21 cellular contexts compared by ENCODE assay signal in the genomic region with DNA sequence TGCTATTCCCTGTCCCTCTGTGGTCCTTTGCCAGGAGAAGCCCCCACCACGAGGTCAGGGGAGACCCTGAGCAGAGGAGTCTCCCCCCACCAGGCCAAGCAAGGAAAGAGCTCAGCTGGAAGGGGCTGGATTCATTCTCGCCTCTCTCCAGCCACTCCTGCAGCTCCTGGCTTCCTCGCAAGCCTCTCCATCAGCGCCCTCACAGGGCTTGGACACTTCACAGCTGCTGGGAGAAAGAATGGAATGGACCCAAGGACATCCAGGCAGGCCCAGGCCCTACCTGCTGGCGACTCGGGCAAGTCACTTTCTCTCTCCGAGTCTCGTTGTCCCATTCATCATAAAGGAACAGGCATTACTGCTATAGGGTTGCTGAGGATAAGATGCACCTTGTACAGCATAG. TPM values are rescaled to one million over a fixed set of nuclear protein-coding genes. Genes with fewer than 3 reads are reported as not detected.
A peak's percentile ranks its signal among the peaks of the same experiment; 100 is the strongest.
DNase-seq lines count a peak whose midpoint lies in the region; ATAC-seq, FAIRE-seq and TF ChIP-seq lines count a peak whose summit lies in the region.
"Had no signal": no experiment of that assay in that cellular context is flagged by ENCODE, and none has a peak within 500 bp of the region (broad histone marks: within the 10 kb centered on the region; RNA-seq: fewer than 3 reads in every experiment).

No MANE protein-coding gene starts in this region.

- no peak overlapping the region for H3K56ac ChIP-seq in IMR-90 (ENCODE audit: extremely low read depth, insufficient read depth, low read length)
- no peak overlapping the region for H3K56ac ChIP-seq in H1 (replicated peaks; ENCODE audit: insufficient read length, low read depth, low read length)

- H3K27me3 Mint-ChIP-seq in activated naive CD4-positive, alpha-beta T cell treated with anti-CD3 and anti-CD28 coated beads for 36 hours (ENCODE audit: low read depth): no peaks in the 10 kb centered on the region
- H3K27me3 Mint-ChIP-seq: CD4-positive, CD25-positive, alpha-beta regulatory T cell; stimulated activated memory B cell treated with anti-CD40 and anti-IgM and Interleukin-4, amounts not matched to agents 10 μg/mL and 1 μg/mL and 100 μg/mL, for 72 hours had no signal

- H2AK5ac ChIP-seq in IMR-90 (ENCODE audit: low read depth, low read length) (no peak overlapping the region), H1 (ENCODE audit: low read depth, low read length) (no peak overlapping the region)

- H3K23ac ChIP-seq in IMR-90 (ENCODE audit: low read depth, low read length): no peak overlapping the region
- no peak overlapping the region for H3K23ac ChIP-seq in H1 (ENCODE audit: insufficient read length)

- no TSS peak for BruUV-seq in IMR-90 (replicated peaks; lab: Mats Ljungman, UMichigan)

- POLR2A ChIA-PET in IMR-90 (lab: Charles Lee; ENCODE audit: unreplicated experiment): interaction anchor here (1.0 kb wide), 1 partner anchor 40 kb away, joined by 4 read pairs; no protein-coding TSS in a partner anchor
- POLR2A ChIA-PET in H1 (lab: Charles Lee; ENCODE audit: partially characterized antibody): interaction anchor here (0.8 to 2.1 kb wide), 6 partner anchors 11 to 43 kb away, joined by 3 to 11 read pairs (median 4); partner anchors contain the start of gene RBM28

- H2AFZ ChIP-seq in IMR-90 (replicated peaks; ENCODE audit: low read length, poor library complexity) (no peak overlapping the region), H1 (ENCODE audit: low read length) (0 out of 2 replicates have a peak overlapping the region, but pooled peaks have one; percentile 10), neuron (ENCODE audit: low read depth, low read length) (peak overlapping the region; percentile 29)

- H3K79me1 ChIP-seq in IMR-90 (ENCODE audit: low read depth in 1 of 2, low read length in 2 of 2) (no peaks in the 10 kb centered on the region), H1 (ENCODE audit: low read depth, low read length) (no peaks in the 10 kb centered on the region)

- no peak overlapping the region for H2BK120ac ChIP-seq in IMR-90 (ENCODE audit: low read depth, low read length)
- H2BK120ac ChIP-seq in H1 (replicated peaks; ENCODE audit: low read depth, low read length): no peak overlapping the region

- TF ChIP-seq EP300 in H1 (IDR thresholded peaks at IDR 0.05; ENCODE audit: borderline replicate concordance in 1 of 2, low read depth in 2 of 2, low read length in 2 of 2): no peak

- no peak for TF ChIP-seq POLR2A in IMR-90 (IDR thresholded peaks at IDR 0.05; ENCODE audit: low read depth, low read length)
- no peak for TF ChIP-seq POLR2A in H1 (IDR thresholded peaks at IDR 0.05; ENCODE audit: control extremely low read depth in 1 of 2, low read depth in 2 of 2, low read length in 2 of 2)

- ATAC-seq in IMR-90 (ENCODE audit: low read depth) (no peak; the same call in 1 of the 2 replicates), HG02571 (IDR thresholded peaks at IDR 0.05; ENCODE audit: unreplicated experiment) (no peak)

- TF ChIP-seq RAD21 in IMR-90 (IDR thresholded peaks at IDR 0.05; ENCODE audit: low read length) (no peak), H1 (IDR thresholded peaks at IDR 0.05 in 1 of 2, conservative IDR thresholded peaks at IDR 0.05 in 1 of 2; ENCODE audit: low read depth in 2 of 2, low read length in 2 of 2) (no peak)

- peaks cover under 1% of the 10 kb centered on the region for H3K36me3 Mint-ChIP-seq in activated naive CD4-positive, alpha-beta T cell treated with anti-CD3 and anti-CD28 coated beads for 36 hours (ENCODE audit: low read depth)
- H3K36me3 Mint-ChIP-seq: CD4-positive, CD25-positive, alpha-beta regulatory T cell; stimulated activated memory B cell treated with anti-CD40 and anti-IgM and Interleukin-4, amounts not matched to agents 10 μg/mL and 1 μg/mL and 100 μg/mL, for 72 hours had no signal

- H3K36me3 ChIP-seq in BE2C (peaks cover 8% of the 10 kb centered on the region), IMR-90 (ENCODE audit: control insufficient read depth, insufficient read depth, low read length) (peaks cover 6% of the 10 kb centered on the region; the same call in 1 of the 2 replicates), H1 (ENCODE audit: control insufficient read depth in 2 of 4, insufficient read depth in 4 of 4, low read length in 3 of 4) (no peaks in the 10 kb centered on the region), neuron (ENCODE audit: insufficient read depth, low read length) (no peaks in the 10 kb centered on the region)
- H3K36me3 ChIP-seq: cardiac muscle cell, uterus had no signal

- H3K27ac ChIP-seq in IMR-90 (ENCODE audit: insufficient read depth, low read length) (no peak overlapping the region), H1 (ENCODE audit: low read depth, low read length) (no peak overlapping the region)
- H3K27ac ChIP-seq: cardiac muscle cell, SK-N-MC, uterus had no signal

- H2AK9ac ChIP-seq in IMR-90 (replicated peaks; ENCODE audit: low read depth, low read length, poor library complexity): peak overlapping the region; percentile 79

- H3K18ac ChIP-seq in IMR-90 (ENCODE audit: low read depth, low read length) (no peak overlapping the region), H1 (ENCODE audit: extremely low read depth, low read length) (no peak overlapping the region)

- in situ Hi-C loops in IMR-90 (cut with MboI; ENCODE audit: low sequenced_read_pairs): no loop called here

- no peak overlapping the region for H3K9ac ChIP-seq in IMR-90 (ENCODE audit: low read depth, low read length)
- no peak overlapping the region for H3K9ac ChIP-seq in H1 (replicated peaks in 1 of 4; ENCODE audit: extremely low read depth in 1 of 4, low read depth in 3 of 4, low read length in 3 of 4)

- H2BK15ac ChIP-seq in IMR-90 (ENCODE audit: low read depth, low read length): no peak overlapping the region
- no peak overlapping the region for H2BK15ac ChIP-seq in H1 (ENCODE audit: low read length)

- H3K4me1 Mint-ChIP-seq in activated naive CD4-positive, alpha-beta T cell treated with anti-CD3 and anti-CD28 coated beads for 36 hours (ENCODE audit: low read depth): no peaks in the 10 kb centered on the region

- H3K9me1 ChIP-seq in IMR-90 (ENCODE audit: insufficient read depth, low read length): no peaks in the 10 kb centered on the region

- H3K14ac ChIP-seq in IMR-90 (replicated peaks; ENCODE audit: low read depth, low read length): no peak overlapping the region
- H3K14ac ChIP-seq in H1 (ENCODE audit: insufficient read length): no peak overlapping the region

- intact Hi-C loops in IMR-90 (cut with micrococcal nuclease): loop anchor here (1.0 kb wide), 1 partner anchor 40 kb away; no protein-coding TSS in a partner anchor
- intact Hi-C loops in activated naive CD4-positive, alpha-beta T cell treated with anti-CD3 and anti-CD28 coated beads for 36 hours (cut with micrococcal nuclease): loop anchor here (1.0 to 5.0 kb wide), 2 partner anchors 40 kb away; no protein-coding TSS in a partner anchor

- dilution Hi-C loops in IMR-90 (cut with HindIII; ENCODE audit: low sequenced_read_pairs, unreplicated experiment): no loop called here

- CTCF ChIA-PET in IMR-90 (lab: Yijun Ruan, JAX) (interaction anchor here (0.7 to 3.8 kb wide), 7 partner anchors 10 to 74 kb away, joined by 3 to 66 read pairs (median 4); partner anchors contain the start of genes IMPDH1 and RBM28), H1 (lab: Charles Lee; ENCODE audit: partially characterized antibody) (interaction anchor here (0.7 to 19.2 kb wide), 16 partner anchors 8 to 73 kb away, joined by 3 to 345 read pairs (median 10); partner anchors contain the start of genes IMPDH1, PRRT4 and RBM28)
- CTCF ChIA-PET in activated naive CD4-positive, alpha-beta T cell treated with anti-CD3 and anti-CD28 coated beads for 36 hours (lab: Charles Lee): interaction anchor here (0.6 to 11.9 kb wide), 24 partner anchors 10 to 1369 kb away, joined by 3 to 297 read pairs (median 6); partner anchors contain the start of gene RBM28

- H3K4ac ChIP-seq in IMR-90 (ENCODE audit: low read depth, low read length) (no peak overlapping the region), H1 (replicated peaks; ENCODE audit: insufficient read length, low read depth, low read length) (no peak overlapping the region)

- H4K5ac ChIP-seq in IMR-90 (ENCODE audit: low read depth, low read length) (no peak overlapping the region), H1 (ENCODE audit: insufficient read length, low read depth, low read length) (no peak overlapping the region)

- no peaks in the 10 kb centered on the region for H3K27me3 ChIP-seq in BE2C
- H3K27me3 ChIP-seq in IMR-90 (ENCODE audit: control insufficient read depth, insufficient read depth, low read length): peaks cover 36% of the 10 kb centered on the region
- peaks cover 0 to 6% (median 0%) of the 10 kb centered on the region in 4 experiments; a peak in 2 of 7 replicates for H3K27me3 ChIP-seq in H1 (replicated peaks in 1 of 4; ENCODE audit: control insufficient read depth in 3 of 4, extremely low read depth in 1 of 4, insufficient read depth in 3 of 4, low read length in 3 of 4)
- H3K27me3 ChIP-seq in neuron (ENCODE audit: insufficient read depth, low read length): peaks cover 2% of the 10 kb centered on the region
- H3K27me3 ChIP-seq: cardiac muscle cell, uterus had no signal

- no peaks in the 10 kb centered on the region for H3K79me2 ChIP-seq in H1 (ENCODE audit: control insufficient read depth in 1 of 2, insufficient read depth in 2 of 2, low read length in 2 of 2)

- no peak overlapping the region for H2BK5ac ChIP-seq in IMR-90 (ENCODE audit: low read depth, low read length, poor library complexity, severe bottlenecking)
- no peak overlapping the region for H2BK5ac ChIP-seq in H1 (ENCODE audit: low read depth, low read length)

- H4K91ac ChIP-seq in IMR-90 (ENCODE audit: insufficient read depth, low read depth, low read length) (no peak overlapping the region), H1 (replicated peaks; ENCODE audit: insufficient read length, low read length) (no peak overlapping the region)

- H2BK12ac ChIP-seq in H1 (ENCODE audit: low read depth, low read length): no peak overlapping the region; the same call in 1 of the 2 replicates

- H4K8ac ChIP-seq in IMR-90 (ENCODE audit: low read depth in 2 of 2, low read length in 2 of 2): no peak overlapping the region
- no peak overlapping the region for H4K8ac ChIP-seq in H1 (ENCODE audit: extremely low read depth, insufficient read depth, low read length)

- H3K4me1 ChIP-seq in BE2C (peaks cover 32% of the 10 kb centered on the region), IMR-90 (ENCODE audit: control insufficient read depth, insufficient read depth, low read length) (no peaks in the 10 kb centered on the region), H1 (replicated peaks in 1 of 4; ENCODE audit: control insufficient read depth in 3 of 4, insufficient read depth in 4 of 4, low read length in 3 of 4) (peaks cover 0 to 15% (median 13%) of the 10 kb centered on the region in 4 experiments; a peak in 6 of 7 replicates), neuron (ENCODE audit: insufficient read depth, low read length) (peaks cover 26% of the 10 kb centered on the region)
- H3K4me1 ChIP-seq: uterus had no signal

- H3K9me3 ChIP-seq in BE2C: no peaks in the 10 kb centered on the region
- no peaks in the 10 kb centered on the region for H3K9me3 ChIP-seq in IMR-90 (ENCODE audit: control insufficient read depth, insufficient read depth, low read length)
- no peaks in the 10 kb centered on the region for H3K9me3 ChIP-seq in H1 (ENCODE audit: insufficient read depth in 2 of 2, low read depth in 1 of 2, low read length in 1 of 2)
- H3K9me3 ChIP-seq in neuron (ENCODE audit: low read length): no peaks in the 10 kb centered on the region
- H3K9me3 ChIP-seq: uterus had no signal

- H2BK20ac ChIP-seq in IMR-90 (ENCODE audit: low read depth, low read length) (no peak overlapping the region), H1 (ENCODE audit: low read length) (no peak overlapping the region; the same call in 1 of the 2 replicates)

- no peak for FAIRE-seq in H1 (lab: Jason Lieb, UNC)
- FAIRE-seq: endometrium, RCC 7860 had no signal

- no peak overlapping the region for H3K4me3 Mint-ChIP-seq in activated naive CD4-positive, alpha-beta T cell treated with anti-CD3 and anti-CD28 coated beads for 36 hours
- H3K4me3 Mint-ChIP-seq: activated T-cell treated with anti-CD3 and anti-CD28 coated beads, Interleukin-2, amount 50 U/mL, for 72 hours; CD4-positive, CD25-positive, alpha-beta regulatory T cell; stimulated activated memory B cell treated with anti-CD40 and anti-IgM and Interleukin-4, amounts not matched to agents 10 μg/mL and 1 μg/mL and 100 μg/mL, for 72 hours had no signal

- WGBS in IMR-90 (ENCODE audit: extremely low coverage in 2 of 2, insufficient read length in 1 of 2), 2 experiments: 60% methylated on average over 4 of the region's 8 CpGs; no CpG with 5 or more reads in 1 of the 2 experiments
- WGBS in H1 (ENCODE audit: extremely low coverage in 1 of 2, insufficient coverage in 1 of 2, insufficient read length in 1 of 2, insufficient replicate concordance in 2 of 2, low coverage in 1 of 2, low lambda C conversion rate in 2 of 2, missing lambda C conversion rate in 1 of 2), 2 experiments: 68% methylated on average over 8 of the region's 8 CpGs; no CpG with 5 or more reads in 1 of the 2 experiments

- H4K20me1 ChIP-seq in IMR-90 (ENCODE audit: insufficient read depth, low read length): peaks cover 9% of the 10 kb centered on the region; the same call in 1 of the 2 replicates
- H4K20me1 ChIP-seq in H1 (replicated peaks in 1 of 2; ENCODE audit: control insufficient read depth in 1 of 2, insufficient read depth in 2 of 2, low read length in 2 of 2): no peaks in the 10 kb centered on the region

- H3K27ac Mint-ChIP-seq in activated naive CD4-positive, alpha-beta T cell treated with anti-CD3 and anti-CD28 coated beads for 36 hours: no peak overlapping the region
- H3K27ac Mint-ChIP-seq: activated T-cell treated with anti-CD3 and anti-CD28 coated beads, Interleukin-2, amount 50 U/mL, for 72 hours; CD4-positive, CD25-positive, alpha-beta regulatory T cell; stimulated activated memory B cell treated with anti-CD40 and anti-IgM and Interleukin-4, amounts not matched to agents 10 μg/mL and 1 μg/mL and 100 μg/mL, for 72 hours had no signal

- H3K23me2 ChIP-seq in H1 (ENCODE audit: low read depth, low read length): no peaks in the 10 kb centered on the region; the same call in 1 of the 2 replicates

- peak overlapping the region; percentile 54 for H3K4me3 ChIP-seq in BE2C (ENCODE audit: low read depth, low read length)
- no peak overlapping the region for H3K4me3 ChIP-seq in IMR-90 (ENCODE audit: insufficient read depth, low read depth, low read length)
- H3K4me3 ChIP-seq in H1 (ENCODE audit: extremely low read depth in 1 of 4, insufficient read depth in 2 of 4, low read depth in 3 of 4, low read length in 4 of 4): no peak overlapping the region; a peak in 1 of 8 replicates
- no peak overlapping the region for H3K4me3 ChIP-seq in neuron (ENCODE audit: low read length)
- H3K4me3 ChIP-seq: cardiac muscle cell, uterus had no signal

- no peak for DNase-seq in BE2C
- no peak for DNase-seq in IMR-90
- DNase-seq in H1 (ENCODE audit: low read depth in 1 of 2, low spot score in 2 of 2): no peak
- no peak for DNase-seq in stimulated activated CD4-positive, alpha-beta T cell treated with anti-CD3 and anti-CD28 coated beads, Interleukin-15, amount 100 ng/mL, for 24 hours
- no peak for DNase-seq in SIG-M5 (lab: John Stamatoyannopoulos, UW)
- DNase-seq in activated naive CD4-positive, alpha-beta T cell treated with anti-CD3 and anti-CD28 coated beads for 36 hours: no peak
- DNase-seq: NCI-H510A treated with DMSO at 0.1 percent for 48 hours had no signal

- H3K9me3 Mint-ChIP-seq in activated naive CD4-positive, alpha-beta T cell treated with anti-CD3 and anti-CD28 coated beads for 36 hours: no peaks in the 10 kb centered on the region
- H3K9me3 Mint-ChIP-seq: activated T-cell treated with anti-CD3 and anti-CD28 coated beads, Interleukin-2, amount 50 U/mL, for 72 hours; CD4-positive, CD25-positive, alpha-beta regulatory T cell; stimulated activated memory B cell treated with anti-CD40 and anti-IgM and Interleukin-4, amounts not matched to agents 10 μg/mL and 1 μg/mL and 100 μg/mL, for 72 hours had no signal

- TF ChIP-seq CTCF in BE2C (IDR thresholded peaks at IDR 0.05; ENCODE audit: low read depth, low read length): no peak
- no peak for TF ChIP-seq CTCF in IMR-90 (conservative IDR thresholded peaks at IDR 0.05; ENCODE audit: low read depth, low read length)
- TF ChIP-seq CTCF in H1 (IDR thresholded peaks at IDR 0.05; ENCODE audit: control extremely low read depth in 1 of 3, insufficient read depth in 1 of 3, low read depth in 1 of 3, low read length in 3 of 3): no peak

- H3K4me2 ChIP-seq in IMR-90 (ENCODE audit: low read depth, low read length): no peak overlapping the region
- H3K4me2 ChIP-seq in H1 (ENCODE audit: insufficient read depth in 1 of 2, low read depth in 2 of 2, low read length in 2 of 2): 0 out of 4 replicates have a peak overlapping the region, but pooled peaks of 1 of the 2 experiments have one; percentile 2

RNA-seq across cellular contexts. Expression of gene IMPDH1, which starts 22.6 kb away (rescaled TPM):
- polyA plus RNA-seq in BE2C (2012; ENCODE audit: insufficient read depth, insufficient read length, low read depth): 265 TPM
- total RNA-seq in IMR-90 (2012; rRNA removed): 45.3 and 49.5 TPM in 2 replicates
- polyA plus RNA-seq in IMR-90 (2012; rRNA removed) (69.3 and 72.0 TPM in 2 replicates), H1 (2011; rRNA removed) (45.8 and 65.7 TPM in 2 replicates)
- 76.2 and 79.9 TPM in 2 replicates for polyA plus RNA-seq in IMR-90 (2012; cell fraction: cytosol; rRNA removed)
- polyA plus RNA-seq in IMR-90 (2012; cell fraction: nucleus; rRNA removed; ENCODE audit: low replicate concordance): 87.3 and 216 TPM in 2 replicates
- 44.0 and 45.8 TPM in 2 replicates for total RNA-seq in H1 (2021; fragmentation: NEBNext Ultra II Directional; extraction: Animal tissue kit (Norgen Biotek cat#: 25700))
- polyA plus RNA-seq in H1 (2011; cell fraction: cytosol; rRNA removed): 43.6 TPM
- 114 TPM for polyA plus RNA-seq in H1 (2011; cell fraction: nucleus; rRNA removed)
- 25.6 to 53.4 TPM (median 41.9 TPM) in 4 replicates for polyA plus RNA-seq in H1 (2012, experiment 1 of 2)
- 34.0 TPM for polyA plus RNA-seq in H1 (2012, experiment 2 of 2)
- 24.3 TPM for polyA plus RNA-seq in H1 (2013, experiment 1 of 2)
- polyA plus RNA-seq in H1 (2013, experiment 2 of 2): 24.7 TPM
- 45.8 and 49.4 TPM in 2 replicates for polyA minus RNA-seq in H1 (2011; rRNA and poly(A)+ RNA removed)
- 24.7 TPM for polyA minus RNA-seq in H1 (2011; cell fraction: cytosol; rRNA and poly(A)+ RNA removed)
- polyA minus RNA-seq in H1 (2011; cell fraction: nucleus; rRNA and poly(A)+ RNA removed): 44.8 TPM
- total RNA-seq in activated naive CD4-positive, alpha-beta T cell treated with anti-CD3 and anti-CD28 coated beads for 36 hours: 10 to 100 TPM; 44.3 to 45.9 TPM

RNA-seq across cellular contexts. Expression of gene PRRT4, which starts 25.7 kb away (rescaled TPM):
- polyA plus RNA-seq in BE2C (2012; ENCODE audit: insufficient read depth, insufficient read length, low read depth): 252 TPM
- not detected in 2 replicates for total RNA-seq in IMR-90 (2012; rRNA removed)
- polyA plus RNA-seq in IMR-90 (2012; rRNA removed) (not detected in 2 replicates), H1 (2011; rRNA removed) (1.0 and 2.4 TPM in 2 replicates)
- 0.03 TPM in 1 of 2 replicates, not detected in the other for polyA plus RNA-seq in IMR-90 (2012; cell fraction: cytosol; rRNA removed)
- polyA plus RNA-seq in IMR-90 (2012; cell fraction: nucleus; rRNA removed; ENCODE audit: low replicate concordance): 0.03 and 0.08 TPM in 2 replicates
- 0.34 and 0.69 TPM in 2 replicates for total RNA-seq in H1 (2021; fragmentation: NEBNext Ultra II Directional; extraction: Animal tissue kit (Norgen Biotek cat#: 25700))
- polyA plus RNA-seq in H1 (2011; cell fraction: cytosol; rRNA removed): 0.85 TPM
- polyA plus RNA-seq in H1 (2011; cell fraction: nucleus; rRNA removed): 2.1 TPM
- 0.40 to 1.2 TPM (median 0.82 TPM) in 4 replicates for polyA plus RNA-seq in H1 (2012, experiment 1 of 2)
- polyA plus RNA-seq in H1 (2012, experiment 2 of 2): 0.54 TPM
- polyA plus RNA-seq in H1 (2013, experiment 1 of 2): 1.1 TPM
- polyA plus RNA-seq in H1 (2013, experiment 2 of 2): 1.2 TPM
- 0.47 TPM in 1 of 2 replicates, not detected in the other for polyA minus RNA-seq in H1 (2011; rRNA and poly(A)+ RNA removed)
- polyA minus RNA-seq in H1 (2011; cell fraction: cytosol; rRNA and poly(A)+ RNA removed): 1.2 TPM
- polyA minus RNA-seq in H1 (2011; cell fraction: nucleus; rRNA and poly(A)+ RNA removed): 2.0 TPM
- total RNA-seq in activated naive CD4-positive, alpha-beta T cell treated with anti-CD3 and anti-CD28 coated beads for 36 hours: under 1 TPM in 1 of 2 experiments, not detected in 1; 0.40 TPM
- total RNA-seq: HT-29, kidney epithelial cell, lung microvascular endothelial cell had no signal
- polyA plus RNA-seq: AG04450 had no signal

RNA-seq across cellular contexts. Expression of gene RBM28, which starts 43.5 kb away (rescaled TPM):
- polyA plus RNA-seq in BE2C (2012; ENCODE audit: insufficient read depth, insufficient read length, low read depth): 43.9 TPM
- 12.4 and 18.6 TPM in 2 replicates for total RNA-seq in IMR-90 (2012; rRNA removed)
- polyA plus RNA-seq in IMR-90 (2012; rRNA removed) (18.6 and 20.4 TPM in 2 replicates), H1 (2011; rRNA removed) (9.6 and 12.8 TPM in 2 replicates)
- 4.5 and 11.5 TPM in 2 replicates for polyA plus RNA-seq in IMR-90 (2012; cell fraction: cytosol; rRNA removed)
- polyA plus RNA-seq in IMR-90 (2012; cell fraction: nucleus; rRNA removed; ENCODE audit: low replicate concordance): 13.8 and 59.8 TPM in 2 replicates
- total RNA-seq in H1 (2021; fragmentation: NEBNext Ultra II Directional; extraction: Animal tissue kit (Norgen Biotek cat#: 25700)): 65.3 and 68.0 TPM in 2 replicates
- 22.5 TPM for polyA plus RNA-seq in H1 (2011; cell fraction: cytosol; rRNA removed)
- 29.4 TPM for polyA plus RNA-seq in H1 (2011; cell fraction: nucleus; rRNA removed)
- 42.6 to 66.7 TPM (median 46.6 TPM) in 4 replicates for polyA plus RNA-seq in H1 (2012, experiment 1 of 2)
- 5.3 TPM for polyA plus RNA-seq in H1 (2012, experiment 2 of 2)
- 33.8 TPM for polyA plus RNA-seq in H1 (2013, experiment 1 of 2)
- polyA plus RNA-seq in H1 (2013, experiment 2 of 2): 32.7 TPM
- 15.3 and 17.3 TPM in 2 replicates for polyA minus RNA-seq in H1 (2011; rRNA and poly(A)+ RNA removed)
- polyA minus RNA-seq in H1 (2011; cell fraction: cytosol; rRNA and poly(A)+ RNA removed): 27.2 TPM
- 21.5 TPM for polyA minus RNA-seq in H1 (2011; cell fraction: nucleus; rRNA and poly(A)+ RNA removed)
- 10 to 100 TPM; 51.9 to 53.2 TPM for total RNA-seq in activated naive CD4-positive, alpha-beta T cell treated with anti-CD3 and anti-CD28 coated beads for 36 hours
